Comparison of ENCODE assay signal across 14 cellular contexts in the genomic region with DNA sequence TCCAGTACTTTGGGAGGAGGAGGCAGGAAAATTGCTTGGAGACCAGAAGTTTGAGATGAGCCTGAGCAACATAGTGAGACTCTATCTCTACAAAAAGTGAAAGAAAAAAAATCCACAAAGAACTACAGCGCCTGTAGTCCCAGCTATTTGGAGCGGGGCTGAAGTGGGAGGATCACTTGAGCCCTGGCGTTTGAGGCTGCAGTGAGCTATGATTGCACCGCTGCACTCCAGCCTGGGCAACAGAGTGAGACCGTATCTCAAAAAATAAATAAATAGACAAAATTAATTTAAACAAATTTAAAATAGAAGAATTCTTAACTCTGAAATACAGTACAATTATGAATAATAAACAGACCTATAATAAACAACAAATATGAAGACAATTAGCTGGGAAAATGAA. TPM values are rescaled to one million over a fixed set of nuclear protein-coding genes. Genes with fewer than 3 reads are reported as not detected.
A peak's percentile ranks its signal among the peaks of the same experiment; 100 is the strongest.
DNase-seq lines count a peak whose midpoint lies in the region; FAIRE-seq and TF ChIP-seq lines count a peak whose summit lies in the region.
"Had no signal": no experiment of that assay in that cellular context is flagged by ENCODE, and none has a peak within 500 bp of the region (broad histone marks: within the 10 kb centered on the region; RNA-seq: fewer than 3 reads in every experiment).

No MANE protein-coding gene starts in this region.

- peaks cover 9% of the 10 kb centered on the region for H3K4me1 Mint-ChIP-seq in Caco-2 (ENCODE audit: low read depth, unreplicated experiment)

- no peak for FAIRE-seq in GM12892 (lab: Jason Lieb, UNC)

- CTCF ChIA-PET in Caco-2 (lab: Charles Lee) = interaction anchor here (0.6 to 2.4 kb wide), 7 partner anchors 88 to 639 kb away, joined by 4 to 12 read pairs (median 5); a partner anchor contains a TSS

- peak; percentile 38 for DNase-seq in LoVo (ENCODE audit: low spot score)
- peak; percentile 20 for DNase-seq in amniotic epithelial cell (ENCODE audit: low read depth)
- peak; percentile 46 for DNase-seq in iris pigment epithelial cell (ENCODE audit: low read depth)
- no peak for DNase-seq in SKM-1 treated with dmso at 0.1 percent for 144 hours (lab: John Stamatoyannopoulos, UW; ENCODE audit: unreplicated experiment)
- DNase-seq in GM12892 (ENCODE audit: insufficient read length) = no peak
- no peak for DNase-seq in Caco-2
- DNase-seq: activated CD4-positive, alpha-beta memory T cell treated with anti-CD3 and anti-CD28 coated beads for 36 hours; caudate nucleus had no signal

- no peak overlapping the region for H3K4me3 Mint-ChIP-seq in Caco-2 (ENCODE audit: unreplicated experiment)
- H3K4me3 Mint-ChIP-seq: activated CD4-positive, alpha-beta memory T cell treated with anti-CD3 and anti-CD28 coated beads for 36 hours; neural crest cell had no signal

- H3K36me3 ChIP-seq in skeletal muscle satellite cell (ENCODE audit: insufficient read depth, low read length) = no peaks in the 10 kb centered on the region
- H3K36me3 ChIP-seq in Caco-2 (ENCODE audit: control insufficient read depth, insufficient read depth, low read length) = no peaks in the 10 kb centered on the region
- H3K36me3 ChIP-seq: thoracic aorta had no signal

- peak overlapping the region; percentile 15 for H3K4me2 ChIP-seq in skeletal muscle satellite cell (ENCODE audit: low read length)
- H3K4me2 ChIP-seq: KMS-11 had no signal

- no peak overlapping the region for H3K4me3 ChIP-seq in skeletal muscle satellite cell (ENCODE audit: low read length)
- no peak overlapping the region for H3K4me3 ChIP-seq in Caco-2 (ENCODE audit: low read depth, low read length)
- H3K4me3 ChIP-seq: esophagus muscularis mucosa, skin epidermis, thoracic aorta had no signal

- POLR2A ChIA-PET in Caco-2 (lab: Charles Lee) = no interaction called here

- intact Hi-C loops in Caco-2 (cut with micrococcal nuclease; ENCODE audit: unreplicated experiment) = loop anchor here (1.0 to 2.0 kb wide), 3 partner anchors 172 to 260 kb away; no protein-coding TSS in a partner anchor

- no peaks in the 10 kb centered on the region for H3K27me3 ChIP-seq in skeletal muscle satellite cell (ENCODE audit: control insufficient read depth, insufficient read depth, low read length)
- no peaks in the 10 kb centered on the region for H3K27me3 ChIP-seq in Caco-2 (replicated peaks; ENCODE audit: control insufficient read depth, insufficient read depth, low read length)
- H3K27me3 ChIP-seq: esophagus muscularis mucosa had no signal

- no TSS peak for BruUV-seq in Caco-2 (replicated peaks; lab: Mats Ljungman, UMichigan)

- no peak for TF ChIP-seq POLR2A in GM12892 (IDR thresholded peaks at IDR 0.05; ENCODE audit: low read depth, low read length)

- H3K9ac ChIP-seq in skeletal muscle satellite cell (ENCODE audit: low read depth, low read length) = no peak overlapping the region
- H3K9ac ChIP-seq: KMS-11 had no signal

- H3K9me3 Mint-ChIP-seq in Caco-2 (ENCODE audit: unreplicated experiment) = no peaks in the 10 kb centered on the region
- H3K9me3 Mint-ChIP-seq: activated CD4-positive, alpha-beta memory T cell treated with anti-CD3 and anti-CD28 coated beads for 36 hours; neural crest cell had no signal

- H3K36me3 Mint-ChIP-seq in Caco-2 (ENCODE audit: insufficient read depth, unreplicated experiment) = no peaks in the 10 kb centered on the region
- H3K36me3 Mint-ChIP-seq: activated CD4-positive, alpha-beta memory T cell treated with anti-CD3 and anti-CD28 coated beads for 36 hours had no signal

- H3K4me1 ChIP-seq in skeletal muscle satellite cell (ENCODE audit: control insufficient read depth, insufficient read depth, low read length) (peaks cover 18% of the 10 kb centered on the region), Caco-2 (no peaks in the 10 kb centered on the region)
- H3K4me1 ChIP-seq: esophagus muscularis mucosa had no signal

- no peak overlapping the region for H3K27ac Mint-ChIP-seq in Caco-2 (ENCODE audit: unreplicated experiment)
- H3K27ac Mint-ChIP-seq: activated CD4-positive, alpha-beta memory T cell treated with anti-CD3 and anti-CD28 coated beads for 36 hours had no signal

- no peak for TF ChIP-seq CTCF in Caco-2 (IDR thresholded peaks at IDR 0.05; ENCODE audit: insufficient read depth in 1 of 2, low read depth in 1 of 2, low read length in 1 of 2, severe bottlenecking in 1 of 2, unreplicated experiment in 1 of 2)

- no peaks in the 10 kb centered on the region for H3K27me3 Mint-ChIP-seq in Caco-2 (ENCODE audit: insufficient read depth, unreplicated experiment)

- no peaks in the 10 kb centered on the region for H3K9me3 ChIP-seq in skeletal muscle satellite cell (replicated peaks; ENCODE audit: low read length)
- no peaks in the 10 kb centered on the region for H3K9me3 ChIP-seq in Caco-2
- H3K9me3 ChIP-seq: esophagus muscularis mucosa, thoracic aorta had no signal

RNA-seq across cellular contexts. Expression of a gene that starts 40.9 kb away (rescaled TPM):
- 1.8 and 2.4 TPM in 2 replicates for total RNA-seq in skeletal muscle satellite cell (2012; rRNA removed)
- polyA plus RNA-seq in GM12892 (2012; ENCODE audit: missing spikeins) = 0.59 TPM
- 1.1 and 1.2 TPM in 2 replicates for total RNA-seq in Caco-2 (2022)

Comparison
In these comparisons a context has a peak if more than half of its experiments do, and no peak if none do; other contexts are left out.
1. DNase-seq: peak in LoVo (single experiment), amniotic epithelial cell (single experiment) and iris pigment epithelial cell (single experiment); none in SKM-1 treated with dmso at 0.1 percent for 144 hours (single experiment), GM12892 (single experiment) and Caco-2 (0 of 2).